10 cellular contexts compared by ENCODE assay signal in the genomic region with DNA sequence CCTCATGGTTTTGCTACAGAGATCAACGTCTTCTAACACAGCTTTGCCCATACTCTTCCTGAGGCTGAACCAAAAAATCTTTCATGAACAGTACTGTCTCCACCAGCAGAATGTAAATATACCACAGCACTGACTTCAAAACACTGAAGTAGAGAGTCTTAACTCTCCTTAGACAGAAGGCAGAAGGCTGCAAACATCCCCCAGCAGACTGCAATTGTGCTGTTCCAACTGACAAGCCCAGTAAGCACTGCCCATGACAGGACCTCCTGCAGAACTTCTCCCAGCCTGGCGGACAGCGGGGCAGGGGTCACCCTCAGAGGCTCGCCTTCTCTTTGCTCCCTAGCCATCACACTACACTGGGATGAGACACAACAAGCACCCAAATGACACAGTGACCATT.
A peak's percentile ranks its signal among the peaks of the same experiment; 100 is the strongest.
DNase-seq lines count a peak whose midpoint lies in the region; ATAC-seq and TF ChIP-seq lines count a peak whose summit lies in the region.
"Had no signal": no experiment of that assay in that cellular context is flagged by ENCODE, and none has a peak within 500 bp of the region (broad histone marks: within the 10 kb centered on the region; RNA-seq: fewer than 3 reads in every experiment).

No MANE protein-coding gene starts in this region.

- H3K14ac ChIP-seq in neuronal stem cell (ENCODE audit: low read length) = no peak overlapping the region

- DNase-seq in activated naive CD8-positive, alpha-beta T cell treated with anti-CD3 and anti-CD28 coated beads, Interleukin-2, amount 50 U/mL, for 24 hours = no peak
- DNase-seq in heart right ventricle = peak in 1 of 2 donors; percentile 30
- DNase-seq in neuronal stem cell (ENCODE audit: low spot score) = no peak
- no peak for DNase-seq in vagina (ENCODE audit: extremely low spot score in 2 of 2)
- DNase-seq in GM10266 (ENCODE audit: extremely low spot score) = no peak
- DNase-seq in NK-92 (lab: John Stamatoyannopoulos, UW; ENCODE audit: unreplicated experiment) = no peak
- DNase-seq: activated gamma-delta T cell, natural killer cell had no signal

- H3K4me3 ChIP-seq in heart right ventricle (peak overlapping the region in 2 of 10 donors; percentile 27 to 42), neuronal stem cell (ENCODE audit: low read length in 2 of 2) (no peak overlapping the region), vagina (no peak overlapping the region)

- H3K27me3 ChIP-seq in heart right ventricle = no peaks in the 10 kb centered on the region
- H3K27me3 ChIP-seq in neuronal stem cell (ENCODE audit: control insufficient read depth in 3 of 3, insufficient read depth in 3 of 3, low read depth in 1 of 3, low read length in 3 of 3) = no peaks in the 10 kb centered on the region
- H3K27me3 ChIP-seq in vagina = no peaks in the 10 kb centered on the region

- H3K4me1 Mint-ChIP-seq in activated naive CD8-positive, alpha-beta T cell (ENCODE audit: low read depth) = peaks cover 35% of the 10 kb centered on the region
- H3K4me1 Mint-ChIP-seq in activated naive CD8-positive, alpha-beta T cell treated with anti-CD3 and anti-CD28 coated beads, Interleukin-2, amount 50 U/mL, for 24 hours = peaks cover 43% of the 10 kb centered on the region

- H3K9me3 ChIP-seq in heart right ventricle (no peaks in the 10 kb centered on the region), neuronal stem cell (replicated peaks in 1 of 2; ENCODE audit: control insufficient read depth in 2 of 2, insufficient read depth in 1 of 2, low read depth in 1 of 2, low read length in 2 of 2) (peaks cover under 1 to 1% of the 10 kb centered on the region in 2 donors), vagina (no peaks in the 10 kb centered on the region)

- 51 to 61% methylated on average over 4 of the region's 4 CpGs for WGBS in heart right ventricle, 2 donors
- WGBS in neuronal stem cell (ENCODE audit: extremely low coverage in 2 of 2, insufficient read length in 2 of 2, insufficient replicate concordance in 1 of 2), 2 donors = no CpG with 5 or more reads among the region's 4 CpGs

- H3K27ac Mint-ChIP-seq in activated naive CD8-positive, alpha-beta T cell = peak overlapping the region; percentile 59
- H3K27ac Mint-ChIP-seq in activated naive CD8-positive, alpha-beta T cell treated with anti-CD3 and anti-CD28 coated beads, Interleukin-2, amount 50 U/mL, for 24 hours = no peak overlapping the region

- H3K27ac ChIP-seq in heart right ventricle (peak overlapping the region in 9 of 10 donors; percentile 7 to 81 (median 53)), neuronal stem cell (replicated peaks; ENCODE audit: low read length) (peak overlapping the region; percentile 15), vagina (peak overlapping the region; percentile 30)

- TF ChIP-seq POLR2A in vagina (IDR thresholded peaks at IDR 0.05) = no peak

- H3K36me3 ChIP-seq in heart right ventricle = no peaks in the 10 kb centered on the region
- peaks cover 0 to 34% of the 10 kb centered on the region in 2 donors for H3K36me3 ChIP-seq in neuronal stem cell (replicated peaks in 1 of 2; ENCODE audit: control insufficient read depth in 2 of 2, insufficient read depth in 2 of 2, low read length in 2 of 2)
- H3K36me3 ChIP-seq in vagina = no peaks in the 10 kb centered on the region

- no peak overlapping the region for H2AK5ac ChIP-seq in neuronal stem cell (ENCODE audit: low read depth, low read length)

- H2BK5ac ChIP-seq in neuronal stem cell (ENCODE audit: low read length) = no peak overlapping the region

- no peak overlapping the region for H2BK15ac ChIP-seq in neuronal stem cell (ENCODE audit: low read length)

- no peak overlapping the region for H4K8ac ChIP-seq in neuronal stem cell (ENCODE audit: low read depth, low read length)

- no peak for ATAC-seq in activated naive CD8-positive, alpha-beta T cell treated with anti-CD3 and anti-CD28 coated beads, Interleukin-2, amount 50 U/mL, for 24 hours
- peak; percentile 40 to 78 (median 54) for ATAC-seq in heart right ventricle
- ATAC-seq in HG03097 (IDR thresholded peaks at IDR 0.05; ENCODE audit: low FRiP score, unreplicated experiment) = no peak
- ATAC-seq: natural killer cell had no signal

- H2AFZ ChIP-seq in neuronal stem cell (ENCODE audit: low read length) = no peak overlapping the region

- no peak overlapping the region for H4K91ac ChIP-seq in neuronal stem cell (ENCODE audit: low read depth, low read length, poor library complexity)

- no peak overlapping the region for H3K4me3 Mint-ChIP-seq in activated naive CD8-positive, alpha-beta T cell
- H3K4me3 Mint-ChIP-seq in activated naive CD8-positive, alpha-beta T cell treated with anti-CD3 and anti-CD28 coated beads, Interleukin-2, amount 50 U/mL, for 24 hours = no peak overlapping the region
- H3K4me3 Mint-ChIP-seq: natural killer cell had no signal

- no peak overlapping the region for H3K9ac ChIP-seq in neuronal stem cell (ENCODE audit: low read depth, low read length, poor library complexity)

- H2BK12ac ChIP-seq in neuronal stem cell (ENCODE audit: low read length) = no peak overlapping the region

- no peak overlapping the region for H3K4me2 ChIP-seq in neuronal stem cell (ENCODE audit: insufficient read depth, low read length, poor library complexity, severe bottlenecking)

- no peaks in the 10 kb centered on the region for H3K27me3 Mint-ChIP-seq in activated naive CD8-positive, alpha-beta T cell
- no peaks in the 10 kb centered on the region for H3K27me3 Mint-ChIP-seq in activated naive CD8-positive, alpha-beta T cell treated with anti-CD3 and anti-CD28 coated beads, Interleukin-2, amount 50 U/mL, for 24 hours

- no peak overlapping the region for H3K23ac ChIP-seq in neuronal stem cell (ENCODE audit: low read depth, low read length, poor library complexity)

- no peak overlapping the region for H3K18ac ChIP-seq in neuronal stem cell (ENCODE audit: low read length)

- H3K9me3 Mint-ChIP-seq in activated naive CD8-positive, alpha-beta T cell (ENCODE audit: low read depth) = no peaks in the 10 kb centered on the region
- peaks cover 7% of the 10 kb centered on the region for H3K9me3 Mint-ChIP-seq in activated naive CD8-positive, alpha-beta T cell treated with anti-CD3 and anti-CD28 coated beads, Interleukin-2, amount 50 U/mL, for 24 hours
- H3K9me3 Mint-ChIP-seq: natural killer cell had no signal

- H3K4me1 ChIP-seq in heart right ventricle (peaks cover 3 to 64% (median 49%) of the 10 kb centered on the region in 9 donors), neuronal stem cell (ENCODE audit: control insufficient read depth in 2 of 2, insufficient read depth in 1 of 2, low read depth in 1 of 2, low read length in 2 of 2) (peaks cover 12 to 16% of the 10 kb centered on the region in 2 donors), vagina (peaks cover 31% of the 10 kb centered on the region)

- H2BK120ac ChIP-seq in neuronal stem cell (ENCODE audit: low read depth, low read length) = no peak overlapping the region

- H3K79me1 ChIP-seq in neuronal stem cell (ENCODE audit: low read depth, low read length) = no peaks in the 10 kb centered on the region

- intact Hi-C loops in heart right ventricle (cut with DNase I) = loop anchor here in 2 of 10 donors (5.0 kb wide), 1 partner anchor 36 kb away; no protein-coding TSS in a partner anchor
- intact Hi-C loops in vagina (cut with DNase I) = no loop called here

- no peak for TF ChIP-seq CTCF in heart right ventricle (IDR thresholded peaks at IDR 0.05)
- no peak for TF ChIP-seq CTCF in vagina (IDR thresholded peaks at IDR 0.05)
- TF ChIP-seq CTCF in GM10266 (IDR thresholded peaks at IDR 0.05; ENCODE audit: control insufficient read depth, insufficient read depth, low read depth, missing control alignments) = no peak

- no peak overlapping the region for H3K4ac ChIP-seq in neuronal stem cell (ENCODE audit: low read length)

- H3K36me3 Mint-ChIP-seq in activated naive CD8-positive, alpha-beta T cell = peaks cover 3% of the 10 kb centered on the region
- H3K36me3 Mint-ChIP-seq in activated naive CD8-positive, alpha-beta T cell treated with anti-CD3 and anti-CD28 coated beads, Interleukin-2, amount 50 U/mL, for 24 hours (ENCODE audit: low read depth) = peaks cover 16% of the 10 kb centered on the region
- H3K36me3 Mint-ChIP-seq: natural killer cell had no signal

Comparison
In these comparisons a context has a peak if more than half of its experiments do, and no peak if none do; other contexts are left out.
1. ATAC-seq: peak in heart right ventricle (8 of 8); none in activated naive CD8-positive, alpha-beta T cell treated with anti-CD3 and anti-CD28 coated beads, Interleukin-2, amount 50 U/mL, for 24 hours (single experiment) and HG03097 (single experiment).
2. Peak in every context shown above with its lines, with median percentiles within 50 percentile points of each other: H3K27ac ChIP-seq.